8 cellular contexts compared by ENCODE assay signal in the genomic region with DNA sequence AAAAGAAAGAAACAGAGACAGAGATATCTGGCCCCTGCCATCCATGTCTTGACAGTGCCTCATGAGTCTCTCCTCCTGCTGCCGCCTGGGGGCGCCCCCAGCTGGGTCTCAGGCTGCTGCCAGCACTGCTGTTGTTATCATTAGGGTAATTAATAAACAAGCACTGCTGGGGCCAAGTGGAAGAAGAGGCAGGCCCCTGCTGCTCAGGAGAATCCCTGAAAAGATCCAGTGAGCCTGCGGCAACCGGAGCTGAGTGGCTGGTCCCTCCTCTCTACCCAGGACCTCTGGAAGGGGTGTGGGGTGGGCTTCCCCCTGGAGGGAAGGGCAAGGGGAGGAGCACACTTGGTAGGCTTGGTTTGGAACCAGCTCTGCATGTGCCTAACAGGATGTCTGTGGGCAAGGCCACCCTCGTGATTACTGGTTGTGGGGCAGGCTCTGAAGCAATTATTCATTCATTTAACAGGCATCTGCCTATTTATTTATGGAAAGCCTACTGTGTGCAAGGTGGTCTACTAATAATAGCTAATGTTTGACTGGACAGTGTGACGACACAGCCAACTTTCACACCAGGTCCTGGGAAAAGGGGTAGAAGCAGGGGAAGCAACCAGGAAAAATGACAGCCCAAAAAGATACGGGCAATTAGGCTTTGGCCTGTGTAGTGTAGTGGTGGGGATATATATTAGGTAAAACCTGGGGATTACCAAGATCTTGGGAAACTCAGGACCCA. TPM values are rescaled to one million over a fixed set of nuclear protein-coding genes. Genes with fewer than 3 reads are reported as not detected.
A peak's percentile ranks its signal among the peaks of the same experiment; 100 is the strongest.
DNase-seq lines count a peak whose midpoint lies in the region; ATAC-seq and TF ChIP-seq lines count a peak whose summit lies in the region.

No MANE protein-coding gene starts in this region.

- peak overlapping the region; percentile 71 to 93 (median 90) for H3K4me3 Mint-ChIP-seq in CD8-positive, alpha-beta memory T cell
- peak overlapping the region; percentile 69 for H3K4me3 Mint-ChIP-seq in activated CD4-positive, alpha-beta T cell treated with anti-CD3 and anti-CD28 coated beads for 36 hours

- ATAC-seq in activated CD4-positive, alpha-beta T cell treated with anti-CD3 and anti-CD28 coated beads for 36 hours: peak; percentile 75
- peak; percentile 58 for ATAC-seq in left colon
- ATAC-seq in HG02571 (IDR thresholded peaks at IDR 0.05; ENCODE audit: unreplicated experiment): no peak

- peak overlapping the region; percentile 33 for H3K4me3 ChIP-seq in CD8-positive, alpha-beta memory T cell (ENCODE audit: low read length)
- H3K4me3 ChIP-seq in HAP-1 (peak overlapping the region; percentile 59), choroid plexus epithelial cell (ENCODE audit: low read depth, low read length) (peak overlapping the region; percentile 63)

- H3K27ac ChIP-seq in CD8-positive, alpha-beta memory T cell (ENCODE audit: low read depth, low read length): peak overlapping the region; percentile 5

- in situ Hi-C loops in HAP-1 (cut with MboI; ENCODE audit: low sequenced_read_pairs): no loop called here

- peak overlapping the region; percentile 56 to 97 (median 96) for H3K27ac Mint-ChIP-seq in CD8-positive, alpha-beta memory T cell
- peak overlapping the region; percentile 45 for H3K27ac Mint-ChIP-seq in activated CD4-positive, alpha-beta T cell treated with anti-CD3 and anti-CD28 coated beads for 36 hours

- H3K27me3 Mint-ChIP-seq in CD8-positive, alpha-beta memory T cell: peaks cover 20 to 22% of the 10 kb centered on the region in 2 donors
- peaks cover 10% of the 10 kb centered on the region for H3K27me3 Mint-ChIP-seq in activated CD4-positive, alpha-beta T cell treated with anti-CD3 and anti-CD28 coated beads for 36 hours

- H3K4me1 Mint-ChIP-seq in CD8-positive, alpha-beta memory T cell: peaks cover 17 to 18% (median 18%) of the 10 kb centered on the region in 3 donors
- H3K4me1 Mint-ChIP-seq in activated CD4-positive, alpha-beta T cell treated with anti-CD3 and anti-CD28 coated beads for 36 hours: peaks cover 20% of the 10 kb centered on the region

- CTCF ChIA-PET in CD8-positive, alpha-beta memory T cell (lab: Charles Lee): interaction anchor here (0.5 to 2.9 kb wide), 26 partner anchors 9 to 254 kb away, joined by 3 to 15 read pairs (median 4); partner anchors contain the start of genes MAPKBP1, MGA and RPAP1
- CTCF ChIA-PET in activated CD4-positive, alpha-beta T cell treated with anti-CD3 and anti-CD28 coated beads for 36 hours (lab: Charles Lee): interaction anchor here (0.5 to 1.9 kb wide), 30 partner anchors 12 to 347 kb away, joined by 3 to 14 read pairs (median 3); partner anchors contain the start of genes ITPKA, MAPKBP1 and RPAP1

- H3K36me3 ChIP-seq in CD8-positive, alpha-beta memory T cell (ENCODE audit: insufficient read depth, low read length): no peaks in the 10 kb centered on the region
- peaks cover 15% of the 10 kb centered on the region for H3K36me3 ChIP-seq in HAP-1 (replicated peaks)

- POLR2A ChIA-PET in CD8-positive, alpha-beta memory T cell (lab: Charles Lee): interaction anchor here (0.6 to 1.8 kb wide), 4 partner anchors 14 to 379 kb away, joined by 3 to 15 read pairs (median 4); partner anchors contain the start of genes MAPKBP1 and RPAP1
- POLR2A ChIA-PET in activated CD4-positive, alpha-beta T cell treated with anti-CD3 and anti-CD28 coated beads for 36 hours (lab: Charles Lee): interaction anchor here (0.8 to 1.2 kb wide), 2 partner anchors 13 to 102 kb away, joined by 3 read pairs; partner anchors contain the start of gene MGA

- H3K4me1 ChIP-seq in CD8-positive, alpha-beta memory T cell (ENCODE audit: insufficient read depth, low read length): peaks cover 18% of the 10 kb centered on the region
- peaks cover 9% of the 10 kb centered on the region for H3K4me1 ChIP-seq in HAP-1

- H3K27me3 ChIP-seq in CD8-positive, alpha-beta memory T cell (ENCODE audit: insufficient read depth, low read length, poor library complexity, severe bottlenecking): peaks cover 8% of the 10 kb centered on the region
- H3K27me3 ChIP-seq in HAP-1 (ENCODE audit: low read depth): no peaks in the 10 kb centered on the region

- DNase-seq in CD8-positive, alpha-beta memory T cell: peak; percentile 67 to 86 (median 80)
- DNase-seq in HAP-1 (ENCODE audit: low spot score in 2 of 2): peak; percentile 68 to 83
- peak; percentile 77 for DNase-seq in NCI-H446 treated with DMSO at 0.1 percent for 48 hours (lab: John Stamatoyannopoulos, UW)
- DNase-seq in activated CD4-positive, alpha-beta T cell treated with anti-CD3 and anti-CD28 coated beads for 36 hours: peak; percentile 85
- DNase-seq in choroid plexus epithelial cell (ENCODE audit: low read depth): peak; percentile 85
- DNase-seq in left colon: peak in 1 of 2 donors; percentile 59
- DNase-seq in stimulated activated CD4-positive, alpha-beta T cell treated with anti-CD3 and anti-CD28 coated beads, Interleukin-2, amount 100 ng/mL, for 24 hours: peak; percentile 73 to 74

- no peaks in the 10 kb centered on the region for H3K9me3 ChIP-seq in CD8-positive, alpha-beta memory T cell (ENCODE audit: low read length)
- H3K9me3 ChIP-seq in HAP-1: no peaks in the 10 kb centered on the region

- TF ChIP-seq CTCF in choroid plexus epithelial cell (conservative IDR thresholded peaks at IDR 0.05; ENCODE audit: low read depth, low read length): peak; percentile 93

- intact Hi-C loops in activated CD4-positive, alpha-beta T cell treated with anti-CD3 and anti-CD28 coated beads for 36 hours (cut with DNase I, micrococcal nuclease): loop anchor here (1.0 to 10.0 kb wide), 14 partner anchors 14 to 499 kb away; partner anchors contain the start of genes ITPKA (in 2 of the 2), INO80 (in 1 of the 2), LTK (in 1 of the 2) and MAPKBP1 (in 1 of the 2)
- intact Hi-C loops in left colon (cut with DNase I, micrococcal nuclease): no loop called here

- H3K36me3 Mint-ChIP-seq in CD8-positive, alpha-beta memory T cell: peaks cover 0 to 1% (median 0%) of the 10 kb centered on the region in 3 donors
- H3K36me3 Mint-ChIP-seq in activated CD4-positive, alpha-beta T cell treated with anti-CD3 and anti-CD28 coated beads for 36 hours (ENCODE audit: low read depth): no peaks in the 10 kb centered on the region

- H3K9me3 Mint-ChIP-seq in CD8-positive, alpha-beta memory T cell: no peaks in the 10 kb centered on the region
- no peaks in the 10 kb centered on the region for H3K9me3 Mint-ChIP-seq in activated CD4-positive, alpha-beta T cell treated with anti-CD3 and anti-CD28 coated beads for 36 hours (ENCODE audit: low read depth)

RNA-seq across cellular contexts. Expression of gene TYRO3, which starts 1.2 kb away (rescaled TPM):
- 1 to 10 TPM; 2.0 to 2.6 TPM for total RNA-seq in CD8-positive, alpha-beta memory T cell
- 0.46 TPM for polyA plus RNA-seq in CD8-positive, alpha-beta memory T cell
- 1 to 10 TPM; 2.3 to 3.1 TPM for total RNA-seq in activated CD4-positive, alpha-beta T cell treated with anti-CD3 and anti-CD28 coated beads for 36 hours
- 1 to 10 TPM; 2.0 to 2.6 TPM for total RNA-seq in left colon

RNA-seq across cellular contexts. Expression of gene RPAP1, which starts 13.8 kb away (rescaled TPM):
- total RNA-seq in CD8-positive, alpha-beta memory T cell: 10 to 100 TPM; 64.6 to 69.3 TPM
- 20.7 TPM for polyA plus RNA-seq in CD8-positive, alpha-beta memory T cell
- total RNA-seq in activated CD4-positive, alpha-beta T cell treated with anti-CD3 and anti-CD28 coated beads for 36 hours: 10 to 100 TPM; 49.6 to 56.8 TPM
- 10 to 100 TPM; 20.5 to 26.1 TPM for total RNA-seq in left colon

RNA-seq across cellular contexts. Expression of gene LTK, which starts 44.2 kb away (rescaled TPM):
- total RNA-seq in CD8-positive, alpha-beta memory T cell: under 1 TPM; 0.27 to 0.31 TPM
- 7.3 TPM for polyA plus RNA-seq in CD8-positive, alpha-beta memory T cell
- under 1 TPM in 1 of 2 experiments, not detected in 1; 0.11 TPM for total RNA-seq in activated CD4-positive, alpha-beta T cell treated with anti-CD3 and anti-CD28 coated beads for 36 hours
- total RNA-seq in left colon: 10 to 100 TPM; 12.0 to 18.7 TPM

Comparison
In these comparisons a context has a peak if more than half of its experiments do, and no peak if none do; other contexts are left out.
1. RNA of gene LTK, which starts 44.2 kb away (total RNA-seq): 12.0 to 18.7 TPM in left colon; 0.27 to 0.31 TPM in CD8-positive, alpha-beta memory T cell and 0.11 TPM in activated CD4-positive, alpha-beta T cell treated with anti-CD3 and anti-CD28 coated beads for 36 hours; every median in the first group is over 4 times any median in the second.
2. intact Hi-C loops: an anchor here in activated CD4-positive, alpha-beta T cell treated with anti-CD3 and anti-CD28 coated beads for 36 hours (1.0 to 10.0 kb wide); none called in left colon.
3. Peak in every context shown above with its lines, with median percentiles within 50 percentile points of each other: H3K4me3 ChIP-seq.